Comparison of ENCODE assay signal across 19 cellular contexts in genomic region chr5:103345461-103345860, GRCh38.
"Had no signal": no experiment of that assay in that cellular context is flagged by ENCODE, and none has a peak within 500 bp of the region (broad histone marks: within the 10 kb centered on the region; RNA-seq: fewer than 3 reads in every experiment).

No MANE protein-coding gene starts in this region.

- FAIRE-seq: TTC549 had no signal

- H3K9me3 ChIP-seq: thyroid gland had no signal

- H3K27ac ChIP-seq: heart right ventricle, thyroid gland had no signal

- ATAC-seq: esophagus mucosa, heart right ventricle, left ventricle myocardium superior had no signal

- H3K27me3 ChIP-seq: thyroid gland had no signal

- H3K4me1 ChIP-seq: heart right ventricle, thyroid gland had no signal

- H3K4me3 ChIP-seq: heart right ventricle, thyroid gland had no signal

- H3K36me3 ChIP-seq: heart right ventricle, thyroid gland had no signal

- DNase-seq: activated CD4-positive, alpha-beta memory T cell treated with anti-CD3 and anti-CD28 coated beads for 36 hours; activated CD4-positive, alpha-beta T cell treated with anti-CD3 and anti-CD28 coated beads for 4 hours; activated naive CD8-positive, alpha-beta T cell treated with anti-CD3 and anti-CD28 coated beads for 36 hours; activated T-cell treated with anti-CD3 and anti-CD28 coated beads for 4 hours; amniotic stem cell; effector CD8-positive, alpha-beta T cell; heart right ventricle; immature natural killer cell; kidney glomerular epithelial cell; left ventricle myocardium superior; nephron progenitor cell; nucleus accumbens; stimulated activated CD4-positive, alpha-beta T cell treated with anti-CD3 and anti-CD28 coated beads, Interleukin-12 subunit alpha, Interleukin-12 subunit beta, amount 100 ng/mL, for 4 hours; stimulated activated CD4-positive, alpha-beta T cell treated with anti-CD3 and anti-CD28 coated beads, Interleukin-1b, Interleukin-23, amount 100 ng/mL, for 48 hours; stimulated activated CD8-positive, alpha-beta memory T cell treated with anti-CD3 and anti-CD28 coated beads, Interleukin-4, amount 100 ng/mL, for 48 hours; stimulated activated naive CD4-positive, alpha-beta T cell treated with Interleukin-2 at 50 U/mL for 16 hours; thyroid gland had no signal
